Comparison of ENCODE assay signal across 21 cellular contexts in genomic region chr18:73093687-73094250, GRCh38.
DNase-seq lines count a peak whose midpoint lies in the region; ATAC-seq and TF ChIP-seq lines count a peak whose summit lies in the region.
"Had no signal": no experiment of that assay in that cellular context is flagged by ENCODE, and none has a peak within 500 bp of the region (broad histone marks: within the 10 kb centered on the region; RNA-seq: fewer than 3 reads in every experiment).

No MANE protein-coding gene starts in this region.

- H3K4me3 Mint-ChIP-seq in MCF 10A (ENCODE audit: unreplicated experiment) = no peak overlapping the region
- H3K4me3 Mint-ChIP-seq in activated T-helper 1 cell treated with anti-CD3 and anti-CD28 coated beads, Interleukin-12 subunit alpha, Interleukin-12 subunit beta, Interleukin-2, Interleukin-4 antibody, amounts not matched to agents 30 ng/mL and 10 ng/mL and 1 ng/mL, durations not matched to agents 14 hours and 24 hours and 36 hours = no peak overlapping the region
- H3K4me3 Mint-ChIP-seq in CD8-positive, alpha-beta T cell = no peak overlapping the region
- H3K4me3 Mint-ChIP-seq: B cell; CD8-positive, alpha-beta memory T cell; IgD-negative memory B cell had no signal

- H3K9me3 ChIP-seq in mammary epithelial cell (replicated peaks; ENCODE audit: insufficient read depth, low read length) (no peaks in the 10 kb centered on the region), RWPE2 (ENCODE audit: severe bottlenecking) (no peaks in the 10 kb centered on the region)
- H3K9me3 ChIP-seq in CD8-positive, alpha-beta T cell (ENCODE audit: low read length) = no peaks in the 10 kb centered on the region

- CTCF ChIA-PET in mammary epithelial cell (lab: Charles Lee; ENCODE audit: low non-redundant PET) (no interaction called here), MCF 10A (lab: Yijun Ruan, JAX) (interaction anchor here (0.6 kb wide), 1 partner anchor 370 kb away, joined by 3 read pairs; no protein-coding TSS in a partner anchor)
- CTCF ChIA-PET in CD8-positive, alpha-beta T cell (lab: Charles Lee) = no interaction called here

- intact Hi-C loops in mammary epithelial cell (cut with micrococcal nuclease) = no loop called here
- intact Hi-C loops in MCF 10A (cut with micrococcal nuclease) = no loop called here
- intact Hi-C loops in activated T-helper 1 cell treated with anti-CD3 and anti-CD28 coated beads, Interleukin-12 subunit alpha, Interleukin-12 subunit beta, Interleukin-2, Interleukin-4 antibody, amounts not matched to agents 30 ng/mL and 10 ng/mL and 1 ng/mL, durations not matched to agents 14 hours and 24 hours and 36 hours (cut with micrococcal nuclease) = no loop called here
- intact Hi-C loops in CD8-positive, alpha-beta T cell (cut with DNase I, micrococcal nuclease) = no loop called here

- H3K27ac ChIP-seq in mammary epithelial cell (ENCODE audit: insufficient read depth, low read depth, low read length) (no peak overlapping the region), RWPE2 (ENCODE audit: poor library complexity, severe bottlenecking) (no peak overlapping the region)
- H3K27ac ChIP-seq in CD8-positive, alpha-beta T cell (ENCODE audit: low read depth, low read length) = no peak overlapping the region
- H3K27ac ChIP-seq: 22Rv1; BLaER1 treated with 17β-estradiol and CSF1 and Interleukin-3, amounts not matched to agents 10 nM and 100 nM had no signal

- H3K4me1 ChIP-seq in mammary epithelial cell (ENCODE audit: insufficient read depth, low read length) = no peaks in the 10 kb centered on the region
- H3K4me1 ChIP-seq in RWPE2 (ENCODE audit: insufficient read depth, poor library complexity, severe bottlenecking) = no peaks in the 10 kb centered on the region
- no peaks in the 10 kb centered on the region for H3K4me1 ChIP-seq in CD8-positive, alpha-beta T cell (ENCODE audit: insufficient read depth, low read length)
- H3K4me1 ChIP-seq: BLaER1 treated with 17β-estradiol and CSF1 and Interleukin-3, amounts not matched to agents 10 nM and 100 nM had no signal

- TF ChIP-seq CTCF in mammary epithelial cell (conservative IDR thresholded peaks at IDR 0.05 in 1 of 2, IDR thresholded peaks at IDR 0.05 in 1 of 2; ENCODE audit: extremely low read depth in 1 of 2, insufficient read depth in 1 of 2, low read depth in 1 of 2, low read length in 2 of 2) (no peak), MCF 10A (IDR thresholded peaks at IDR 0.05; ENCODE audit: unreplicated experiment) (no peak), RWPE2 (IDR thresholded peaks at IDR 0.05; ENCODE audit: poor library complexity, severe bottlenecking) (no peak), foreskin fibroblast (IDR thresholded peaks at IDR 0.05; ENCODE audit: low read depth, low read length) (no peak)
- TF ChIP-seq CTCF in CD8-positive, alpha-beta T cell (IDR thresholded peaks at IDR 0.05) = no peak

- H3K36me3 ChIP-seq in mammary epithelial cell (ENCODE audit: insufficient read depth, low read length) (no peaks in the 10 kb centered on the region), RWPE2 (ENCODE audit: low read depth) (no peaks in the 10 kb centered on the region)
- no peaks in the 10 kb centered on the region for H3K36me3 ChIP-seq in CD8-positive, alpha-beta T cell (ENCODE audit: insufficient read depth, low read length)
- H3K36me3 ChIP-seq: BLaER1 treated with 17β-estradiol and CSF1 and Interleukin-3, amounts not matched to agents 10 nM and 100 nM had no signal

- no peaks in the 10 kb centered on the region for H3K4me1 Mint-ChIP-seq in MCF 10A (ENCODE audit: insufficient read depth, unreplicated experiment)
- H3K4me1 Mint-ChIP-seq in activated T-helper 1 cell treated with anti-CD3 and anti-CD28 coated beads, Interleukin-12 subunit alpha, Interleukin-12 subunit beta, Interleukin-2, Interleukin-4 antibody, amounts not matched to agents 30 ng/mL and 10 ng/mL and 1 ng/mL, durations not matched to agents 14 hours and 24 hours and 36 hours (ENCODE audit: low read depth) = no peaks in the 10 kb centered on the region
- no peaks in the 10 kb centered on the region for H3K4me1 Mint-ChIP-seq in CD8-positive, alpha-beta T cell (ENCODE audit: low read depth)
- H3K4me1 Mint-ChIP-seq: B cell; CD8-positive, alpha-beta memory T cell had no signal

- ATAC-seq in RWPE2 (ENCODE audit: low read depth) (peak; percentile 41; the same call in 2 of the 3 replicates), GM18511 (IDR thresholded peaks at IDR 0.05; ENCODE audit: unreplicated experiment) (no peak)
- no peak for ATAC-seq in CD8-positive, alpha-beta T cell
- ATAC-seq: HCT116 had no signal

- H3K4me3 ChIP-seq in mammary epithelial cell (replicated peaks in 1 of 3; ENCODE audit: insufficient read depth in 1 of 3, low read depth in 2 of 3, low read length in 3 of 3) (no peak overlapping the region), RWPE2 (ENCODE audit: severe bottlenecking) (no peak overlapping the region), foreskin fibroblast (ENCODE audit: low read depth in 1 of 2, low read length in 2 of 2) (no peak overlapping the region)
- no peak overlapping the region for H3K4me3 ChIP-seq in CD8-positive, alpha-beta T cell (ENCODE audit: low read depth, low read length)
- H3K4me3 ChIP-seq: BLaER1 treated with 17β-estradiol and CSF1 and Interleukin-3, amounts not matched to agents 10 nM and 100 nM had no signal

- no peak overlapping the region for H3K27ac Mint-ChIP-seq in MCF 10A (ENCODE audit: low read depth, unreplicated experiment)
- no peak overlapping the region for H3K27ac Mint-ChIP-seq in activated T-helper 1 cell treated with anti-CD3 and anti-CD28 coated beads, Interleukin-12 subunit alpha, Interleukin-12 subunit beta, Interleukin-2, Interleukin-4 antibody, amounts not matched to agents 30 ng/mL and 10 ng/mL and 1 ng/mL, durations not matched to agents 14 hours and 24 hours and 36 hours
- H3K27ac Mint-ChIP-seq in CD8-positive, alpha-beta T cell = no peak overlapping the region
- H3K27ac Mint-ChIP-seq: B cell; CD8-positive, alpha-beta memory T cell; IgD-negative memory B cell had no signal

- H3K9ac ChIP-seq in mammary epithelial cell (ENCODE audit: insufficient read depth, low read length) = no peak overlapping the region
- H3K9ac ChIP-seq: BLaER1 treated with 17β-estradiol and CSF1 and Interleukin-3, amounts not matched to agents 10 nM and 100 nM had no signal

- WGBS in mammary epithelial cell (ENCODE audit: low coverage, missing lambda C conversion rate) = 0% methylated on average over 1 of the region's 1 CpG

- no peak overlapping the region for H3K4me2 ChIP-seq in mammary epithelial cell (ENCODE audit: insufficient read depth, low read depth, low read length)
- H3K4me2 ChIP-seq: BLaER1 treated with 17β-estradiol and CSF1 and Interleukin-3, amounts not matched to agents 10 nM and 100 nM had no signal

- dilution Hi-C loops in mammary epithelial cell (cut with HindIII; ENCODE audit: low sequenced_read_pairs) = no loop called here

- no peaks in the 10 kb centered on the region for H3K79me2 ChIP-seq in mammary epithelial cell (ENCODE audit: insufficient read depth, low read length)

- no peaks in the 10 kb centered on the region for H3K27me3 ChIP-seq in mammary epithelial cell (ENCODE audit: insufficient read depth, low read length)
- no peaks in the 10 kb centered on the region for H3K27me3 ChIP-seq in RWPE2 (ENCODE audit: insufficient read depth, poor library complexity, severe bottlenecking)
- H3K27me3 ChIP-seq in CD8-positive, alpha-beta T cell (ENCODE audit: insufficient read depth, low read length) = no peaks in the 10 kb centered on the region
- H3K27me3 ChIP-seq: BLaER1 treated with 17β-estradiol and CSF1 and Interleukin-3, amounts not matched to agents 10 nM and 100 nM had no signal

- H3K9me3 Mint-ChIP-seq in MCF 10A (ENCODE audit: unreplicated experiment) = peaks cover 13% of the 10 kb centered on the region
- no peaks in the 10 kb centered on the region for H3K9me3 Mint-ChIP-seq in activated T-helper 1 cell treated with anti-CD3 and anti-CD28 coated beads, Interleukin-12 subunit alpha, Interleukin-12 subunit beta, Interleukin-2, Interleukin-4 antibody, amounts not matched to agents 30 ng/mL and 10 ng/mL and 1 ng/mL, durations not matched to agents 14 hours and 24 hours and 36 hours
- H3K9me3 Mint-ChIP-seq in CD8-positive, alpha-beta T cell = peaks cover 16% of the 10 kb centered on the region

- no peaks in the 10 kb centered on the region for H3K27me3 Mint-ChIP-seq in MCF 10A (ENCODE audit: insufficient read depth, unreplicated experiment)
- H3K27me3 Mint-ChIP-seq in activated T-helper 1 cell treated with anti-CD3 and anti-CD28 coated beads, Interleukin-12 subunit alpha, Interleukin-12 subunit beta, Interleukin-2, Interleukin-4 antibody, amounts not matched to agents 30 ng/mL and 10 ng/mL and 1 ng/mL, durations not matched to agents 14 hours and 24 hours and 36 hours (ENCODE audit: insufficient read depth) = no peaks in the 10 kb centered on the region
- H3K27me3 Mint-ChIP-seq in CD8-positive, alpha-beta T cell (ENCODE audit: low read depth) = no peaks in the 10 kb centered on the region
- H3K27me3 Mint-ChIP-seq: B cell; CD8-positive, alpha-beta memory T cell; IgD-negative memory B cell had no signal

- POLR2A ChIA-PET in MCF 10A (lab: Yijun Ruan, JAX) = interaction anchor here (1.0 kb wide), 1 partner anchor 13 kb away, joined by 3 read pairs; no protein-coding TSS in a partner anchor
- POLR2A ChIA-PET in CD8-positive, alpha-beta T cell (lab: Charles Lee) = no interaction called here

- H2AFZ ChIP-seq in mammary epithelial cell (ENCODE audit: low read depth, low read length) = no peak overlapping the region

- no peaks in the 10 kb centered on the region for H4K20me1 ChIP-seq in mammary epithelial cell (ENCODE audit: insufficient read depth, low read length)
- H4K20me1 ChIP-seq: BLaER1 treated with 17β-estradiol and CSF1 and Interleukin-3, amounts not matched to agents 10 nM and 100 nM had no signal

- no peaks in the 10 kb centered on the region for H3K36me3 Mint-ChIP-seq in MCF 10A (ENCODE audit: insufficient read depth, unreplicated experiment)
- no peaks in the 10 kb centered on the region for H3K36me3 Mint-ChIP-seq in activated T-helper 1 cell treated with anti-CD3 and anti-CD28 coated beads, Interleukin-12 subunit alpha, Interleukin-12 subunit beta, Interleukin-2, Interleukin-4 antibody, amounts not matched to agents 30 ng/mL and 10 ng/mL and 1 ng/mL, durations not matched to agents 14 hours and 24 hours and 36 hours (ENCODE audit: low read depth)
- no peaks in the 10 kb centered on the region for H3K36me3 Mint-ChIP-seq in CD8-positive, alpha-beta T cell
- H3K36me3 Mint-ChIP-seq: IgD-negative memory B cell had no signal

- DNase-seq in mammary epithelial cell (peak; percentile 64), MCF 10A (ENCODE audit: unreplicated experiment) (no peak), RWPE2 (ENCODE audit: low spot score) (no peak), foreskin fibroblast (peak; percentile 1 to 7)
- DNase-seq in activated T-helper 1 cell treated with anti-CD3 and anti-CD28 coated beads, Interleukin-12 subunit alpha, Interleukin-12 subunit beta, Interleukin-2, Interleukin-4 antibody, amounts not matched to agents 30 ng/mL and 10 ng/mL and 1 ng/mL, durations not matched to agents 14 hours and 24 hours and 36 hours (ENCODE audit: low spot score) = no peak
- no peak for DNase-seq in CD8-positive, alpha-beta T cell
- DNase-seq: CD8-positive, alpha-beta memory T cell; COR-L47; DMS 273 treated with DMSO at 0.1 percent for 48 hours; DMS53; DND-41; GDM1; GOT3; H7; KBM-7 had no signal

- in situ Hi-C loops in mammary epithelial cell (cut with MboI; ENCODE audit: low sequenced_read_pairs in 2 of 2) = no loop called here

- BruUV-seq in mammary epithelial cell (replicated peaks; lab: Mats Ljungman, UMichigan) = no TSS peak
- no TSS peak for BruUV-seq in MCF 10A (replicated peaks; lab: Mats Ljungman, UMichigan)

Comparison
In these comparisons a context has a peak if more than half of its experiments do, and no peak if none do; other contexts are left out.
1. DNase-seq: peak in mammary epithelial cell (single experiment) and foreskin fibroblast (2 of 2); none in MCF 10A (single experiment), RWPE2 (single experiment), activated T-helper 1 cell treated with anti-CD3 and anti-CD28 coated beads, Interleukin-12 subunit alpha, Interleukin-12 subunit beta, Interleukin-2, Interleukin-4 antibody, amounts not matched to agents 30 ng/mL and 10 ng/mL and 1 ng/mL, durations not matched to agents 14 hours and 24 hours and 36 hours (single experiment) and CD8-positive, alpha-beta T cell (0 of 7).